10 cellular contexts compared by ENCODE assay signal in genomic region chr17:32516940-32517711, GRCh38. TPM values are rescaled to one million over a fixed set of nuclear protein-coding genes. Genes with fewer than 3 reads are reported as not detected.
DNase-seq lines count a peak whose midpoint lies in the region; FAIRE-seq and TF ChIP-seq lines count a peak whose summit lies in the region.
"Had no signal": no experiment of that assay in that cellular context is flagged by ENCODE, and none has a peak within 500 bp of the region (broad histone marks: within the 10 kb centered on the region; RNA-seq: fewer than 3 reads in every experiment).

No MANE protein-coding gene starts in this region.

- CTCF ChIA-PET in activated naive CD4-positive, alpha-beta T cell treated with anti-CD3 and anti-CD28 coated beads for 36 hours (lab: Charles Lee) = interaction anchor here (0.6 to 4.4 kb wide), 11 partner anchors 8 to 83 kb away, joined by 3 to 22 read pairs (median 3); partner anchors contain the start of gene CDK5R1

- peak overlapping the region; percentile 33 for H3K27ac ChIP-seq in effector memory CD4-positive, alpha-beta T cell (ENCODE audit: insufficient read depth, low read length, poor library complexity, severe bottlenecking)
- H3K27ac ChIP-seq in temporal lobe (ENCODE audit: low read depth, low read length) (peak overlapping the region; percentile 62), thyroid gland (no peak overlapping the region)

- WGBS in thyroid gland, 2 donors = 83 to 89% methylated on average over 12 of the region's 12 CpGs

- peak; percentile 41 for DNase-seq in activated naive CD4-positive, alpha-beta T cell treated with anti-CD3 and anti-CD28 coated beads for 36 hours
- DNase-seq in activated naive CD4-positive, alpha-beta T cell treated with Interleukin-2 at 50 U/mL for 16 hours = no peak
- peak; percentile 15 for DNase-seq in NCI-H2227 treated with DMSO at 0.1 percent for 48 hours (lab: John Stamatoyannopoulos, UW)
- DNase-seq in effector memory CD4-positive, alpha-beta T cell = no peak
- no peak for DNase-seq in RCC 7860 (ENCODE audit: low spot score)
- no peak for DNase-seq in NCI-H526 (lab: John Stamatoyannopoulos, UW)
- no peak for DNase-seq in thyroid gland
- DNase-seq: Caco-2 had no signal

- no peak overlapping the region for H3K4me3 ChIP-seq in effector memory CD4-positive, alpha-beta T cell (ENCODE audit: insufficient read depth, low read depth, low read length, poor library complexity, severe bottlenecking)
- no peak overlapping the region for H3K4me3 ChIP-seq in thyroid gland (replicated peaks in 1 of 3)

- H3K27me3 Mint-ChIP-seq in activated naive CD4-positive, alpha-beta T cell treated with anti-CD3 and anti-CD28 coated beads for 36 hours (ENCODE audit: low read depth) = no peaks in the 10 kb centered on the region

- TF ChIP-seq CTCF in thyroid gland (IDR thresholded peaks at IDR 0.05) = no peak

- H3K9me3 Mint-ChIP-seq in activated naive CD4-positive, alpha-beta T cell treated with anti-CD3 and anti-CD28 coated beads for 36 hours = no peaks in the 10 kb centered on the region

- H3K4me3 Mint-ChIP-seq in activated naive CD4-positive, alpha-beta T cell treated with anti-CD3 and anti-CD28 coated beads for 36 hours = peak overlapping the region; percentile 33

- peaks cover 3% of the 10 kb centered on the region for H3K36me3 Mint-ChIP-seq in activated naive CD4-positive, alpha-beta T cell treated with anti-CD3 and anti-CD28 coated beads for 36 hours (ENCODE audit: low read depth)

- peaks cover 70% of the 10 kb centered on the region for H3K4me1 Mint-ChIP-seq in activated naive CD4-positive, alpha-beta T cell treated with anti-CD3 and anti-CD28 coated beads for 36 hours (ENCODE audit: low read depth)

- peak overlapping the region; percentile 81 for H3K27ac Mint-ChIP-seq in activated naive CD4-positive, alpha-beta T cell treated with anti-CD3 and anti-CD28 coated beads for 36 hours

- no peaks in the 10 kb centered on the region for H3K27me3 ChIP-seq in effector memory CD4-positive, alpha-beta T cell (replicated peaks; ENCODE audit: control insufficient read depth, insufficient read depth, low read length, poor library complexity, severe bottlenecking)
- no peaks in the 10 kb centered on the region for H3K27me3 ChIP-seq in thyroid gland

- TF ChIP-seq POLR2A in thyroid gland (IDR thresholded peaks at IDR 0.05) = no peak

- intact Hi-C loops in activated naive CD4-positive, alpha-beta T cell treated with anti-CD3 and anti-CD28 coated beads for 36 hours (cut with micrococcal nuclease) = no loop called here
- intact Hi-C loops in thyroid gland (cut with DNase I) = no loop called here

- no peaks in the 10 kb centered on the region for H3K36me3 ChIP-seq in effector memory CD4-positive, alpha-beta T cell (ENCODE audit: control insufficient read depth, insufficient read depth, low read length)
- no peaks in the 10 kb centered on the region for H3K36me3 ChIP-seq in thyroid gland

- peaks cover 48% of the 10 kb centered on the region for H3K4me1 ChIP-seq in effector memory CD4-positive, alpha-beta T cell (ENCODE audit: control insufficient read depth, insufficient read depth, low read length, poor library complexity, severe bottlenecking)
- peaks cover 4 to 17% of the 10 kb centered on the region in 2 donors for H3K4me1 ChIP-seq in thyroid gland
- H3K4me1 ChIP-seq: Caco-2 had no signal

- H3K9me3 ChIP-seq in effector memory CD4-positive, alpha-beta T cell (ENCODE audit: control insufficient read depth, low read length) = no peaks in the 10 kb centered on the region
- no peaks in the 10 kb centered on the region for H3K9me3 ChIP-seq in thyroid gland
- H3K9me3 ChIP-seq: Caco-2 had no signal

- no peak for FAIRE-seq in RCC 7860 (lab: Jason Lieb, UNC)
- FAIRE-seq: islet of Langerhans had no signal

RNA-seq across cellular contexts. Expression of gene CDK5R1, which starts 30.3 kb away (rescaled TPM):
- 10 to 100 TPM; 50.6 to 52.1 TPM for total RNA-seq in activated naive CD4-positive, alpha-beta T cell treated with anti-CD3 and anti-CD28 coated beads for 36 hours
- total RNA-seq in temporal lobe (224 TPM), thyroid gland (under 1 TPM; 0.49 to 0.78 (median 0.58) TPM)

Comparison
In these comparisons a context has a peak if more than half of its experiments do, and no peak if none do; other contexts are left out.
1. DNase-seq: peak in activated naive CD4-positive, alpha-beta T cell treated with anti-CD3 and anti-CD28 coated beads for 36 hours (single experiment) and NCI-H2227 treated with DMSO at 0.1 percent for 48 hours (single experiment); none in activated naive CD4-positive, alpha-beta T cell treated with Interleukin-2 at 50 U/mL for 16 hours (single experiment), effector memory CD4-positive, alpha-beta T cell (0 of 3), RCC 7860 (single experiment), NCI-H526 (0 of 2) and thyroid gland (0 of 2).
2. H3K27ac ChIP-seq: peak in effector memory CD4-positive, alpha-beta T cell (single experiment) and temporal lobe (single experiment); none in thyroid gland (0 of 3).
3. RNA of gene CDK5R1, which starts 30.3 kb away (total RNA-seq): 224 TPM in temporal lobe (single experiment) and 50.6 to 52.1 TPM in activated naive CD4-positive, alpha-beta T cell treated with anti-CD3 and anti-CD28 coated beads for 36 hours; 0.49 to 0.78 TPM in thyroid gland; every median in the first group is over 10 times any median in the second.